In genomic region chr12:694734-695503, GRCh38 we compare ENCODE assay signal across 19 cellular contexts. TPM values are rescaled to one million over a fixed set of nuclear protein-coding genes. Genes with fewer than 3 reads are reported as not detected.
DNase-seq lines count a peak whose midpoint lies in the region; ATAC-seq, FAIRE-seq and TF ChIP-seq lines count a peak whose summit lies in the region.
"Had no signal": no experiment of that assay in that cellular context is flagged by ENCODE, and none has a peak within 500 bp of the region (broad histone marks: within the 10 kb centered on the region; RNA-seq: fewer than 3 reads in every experiment).

No MANE protein-coding gene starts in this region.

- CTCF ChIA-PET in HepG2 (lab: Yijun Ruan, JAX; ENCODE audit: low intra/inter-chr PET ratio, low total read pairs), result no interaction called here

- no peak for TF ChIP-seq RAD21 in HepG2 (CRISPR knock-in tag; IDR thresholded peaks at IDR 0.05)

- H3K9me3 ChIP-seq in HepG2 (ENCODE audit: low read length), result peaks cover 11% of the 10 kb centered on the region
- H3K9me3 ChIP-seq: pancreas had no signal

- H3K79me2 ChIP-seq in HepG2 (ENCODE audit: insufficient read depth, low read length), result no peaks in the 10 kb centered on the region

- no peaks in the 10 kb centered on the region for H3K36me3 ChIP-seq in HepG2 (replicated peaks in 1 of 2; ENCODE audit: control insufficient read depth in 1 of 2, insufficient read depth in 2 of 2, low read length in 2 of 2)
- H3K36me3 ChIP-seq: pancreas, spleen, upper lobe of right lung had no signal

- peaks cover 0 to 3% of the 10 kb centered on the region in 2 experiments; a peak in 3 of 5 replicates for H3K27me3 ChIP-seq in HepG2 (ENCODE audit: control insufficient read depth in 1 of 2, insufficient read depth in 2 of 2, low read length in 2 of 2)
- H3K27me3 ChIP-seq: pancreas, spleen, upper lobe of right lung had no signal

- FAIRE-seq in HepG2 (lab: Jason Lieb, UNC) (peak; percentile 93), D721Med (lab: Jason Lieb, UNC) (no peak)
- FAIRE-seq: A549, pancreas had no signal

- peak overlapping the region; percentile 10; the same call in 1 of the 2 replicates for H3K9ac ChIP-seq in HepG2 (ENCODE audit: insufficient read depth, low read depth, low read length)

- 77% methylated on average over 27 of the region's 27 CpGs for WGBS in HepG2 (ENCODE audit: low lambda C conversion rate)

- TF ChIP-seq POLR2A in HepG2 (IDR thresholded peaks at IDR 0.05; ENCODE audit: insufficient read depth in 1 of 2, low read depth in 2 of 2, low read length in 2 of 2), result no peak

- no peak for ATAC-seq in activated naive CD8-positive, alpha-beta T cell treated with anti-CD3 and anti-CD28 coated beads, Interleukin-2, amount 10 ng/mL, durations not matched to agents 7 days and 5 days (ENCODE audit: low read depth)
- no peak for ATAC-seq in activated naive CD8-positive, alpha-beta T cell treated with anti-CD3 and anti-CD28 coated beads, Interleukin-2, amount 50 U/mL, for 24 hours
- peak; percentile 87 for ATAC-seq in HepG2
- ATAC-seq: activated CD8-positive, alpha-beta T cell treated with anti-CD3 and anti-CD28 coated beads for 36 hours; pancreas; SK-N-SH treated with all-trans-retinoic acid at 6 μM for 48 hours; stimulated activated memory B cell treated with anti-CD40 and anti-IgM and Interleukin-4, amounts not matched to agents 10 μg/mL and 1 μg/mL and 100 μg/mL, for 72 hours; upper lobe of right lung had no signal

- peak; percentile 33 to 85; a peak in 3 of 4 replicates for TF ChIP-seq EP300 in HepG2 (IDR thresholded peaks at IDR 0.05; ENCODE audit: low read depth in 2 of 2, low read length in 2 of 2)
- 0 out of 2 replicates have a peak, but pooled peaks have one; percentile 40 for TF ChIP-seq EP300 in HepG2 (CRISPR knock-in tag; IDR thresholded peaks at IDR 0.05; ENCODE audit: borderline replicate concordance)

- peaks cover 15% of the 10 kb centered on the region for H3K9me3 Mint-ChIP-seq in activated naive CD8-positive, alpha-beta T cell treated with anti-CD3 and anti-CD28 coated beads, Interleukin-2, amount 10 ng/mL, durations not matched to agents 7 days and 5 days
- H3K9me3 Mint-ChIP-seq in activated naive CD8-positive, alpha-beta T cell treated with anti-CD3 and anti-CD28 coated beads, Interleukin-2, amount 50 U/mL, for 24 hours, result peaks cover 21% of the 10 kb centered on the region
- H3K9me3 Mint-ChIP-seq: stimulated activated memory B cell treated with anti-CD40 and anti-IgM and Interleukin-4, amounts not matched to agents 10 μg/mL and 1 μg/mL and 100 μg/mL, for 72 hours had no signal

- H3K4me3 Mint-ChIP-seq in activated naive CD8-positive, alpha-beta T cell treated with anti-CD3 and anti-CD28 coated beads, Interleukin-2, amount 10 ng/mL, durations not matched to agents 7 days and 5 days, result no peak overlapping the region
- H3K4me3 Mint-ChIP-seq in activated naive CD8-positive, alpha-beta T cell treated with anti-CD3 and anti-CD28 coated beads, Interleukin-2, amount 50 U/mL, for 24 hours, result no peak overlapping the region
- H3K4me3 Mint-ChIP-seq: activated CD8-positive, alpha-beta T cell treated with anti-CD3 and anti-CD28 coated beads for 36 hours; stimulated activated memory B cell treated with anti-CD40 and anti-IgM and Interleukin-4, amounts not matched to agents 10 μg/mL and 1 μg/mL and 100 μg/mL, for 72 hours had no signal

- peak overlapping the region; percentile 24 for H3K27ac ChIP-seq in angular gyrus (ENCODE audit: low read depth, low read length)
- peak overlapping the region; percentile 20 for H3K27ac ChIP-seq in HepG2 (ENCODE audit: extremely low read length, insufficient read depth, low read length)
- H3K27ac ChIP-seq: pancreas, upper lobe of right lung had no signal

- POLR2A ChIA-PET in activated naive CD8-positive, alpha-beta T cell treated with anti-CD3 and anti-CD28 coated beads, Interleukin-2, amount 10 ng/mL, durations not matched to agents 7 days and 5 days (lab: Charles Lee), result interaction anchor here (0.5 to 1.0 kb wide), 5 partner anchors 9 to 56 kb away, joined by 3 to 7 read pairs (median 5); no protein-coding TSS in a partner anchor
- POLR2A ChIA-PET in HepG2 (lab: Yijun Ruan, JAX), result interaction anchor here (0.6 kb wide), 1 partner anchor 750 kb away, joined by 3 read pairs; no protein-coding TSS in a partner anchor

- peaks cover 39% of the 10 kb centered on the region for H3K4me1 ChIP-seq in HepG2 (ENCODE audit: insufficient read depth, low read length)
- H3K4me1 ChIP-seq: A549, pancreas, upper lobe of right lung had no signal

- in situ Hi-C loops in HepG2 (cut with HindIII; ENCODE audit: extremely low pct_ligation_motif_present, low pct_unique_long_range_greater_than_20kb), result no loop called here

- no TSS peak for BruUV-seq in HepG2 (replicated peaks; lab: Mats Ljungman, UMichigan)

- H3K4me1 Mint-ChIP-seq in activated naive CD8-positive, alpha-beta T cell treated with anti-CD3 and anti-CD28 coated beads, Interleukin-2, amount 10 ng/mL, durations not matched to agents 7 days and 5 days, result peaks cover 24% of the 10 kb centered on the region
- peaks cover 21% of the 10 kb centered on the region for H3K4me1 Mint-ChIP-seq in activated naive CD8-positive, alpha-beta T cell treated with anti-CD3 and anti-CD28 coated beads, Interleukin-2, amount 50 U/mL, for 24 hours

- peak overlapping the region; percentile 2 for H3K27ac Mint-ChIP-seq in activated naive CD8-positive, alpha-beta T cell treated with anti-CD3 and anti-CD28 coated beads, Interleukin-2, amount 10 ng/mL, durations not matched to agents 7 days and 5 days
- no peak overlapping the region for H3K27ac Mint-ChIP-seq in activated naive CD8-positive, alpha-beta T cell treated with anti-CD3 and anti-CD28 coated beads, Interleukin-2, amount 50 U/mL, for 24 hours
- H3K27ac Mint-ChIP-seq: activated CD8-positive, alpha-beta T cell treated with anti-CD3 and anti-CD28 coated beads for 36 hours; stimulated activated memory B cell treated with anti-CD40 and anti-IgM and Interleukin-4, amounts not matched to agents 10 μg/mL and 1 μg/mL and 100 μg/mL, for 72 hours had no signal

- intact Hi-C loops in HepG2 (cut with micrococcal nuclease; ENCODE audit: unreplicated experiment), result no loop called here

- H3K27me3 Mint-ChIP-seq in activated naive CD8-positive, alpha-beta T cell treated with anti-CD3 and anti-CD28 coated beads, Interleukin-2, amount 10 ng/mL, durations not matched to agents 7 days and 5 days, result no peaks in the 10 kb centered on the region
- H3K27me3 Mint-ChIP-seq in activated naive CD8-positive, alpha-beta T cell treated with anti-CD3 and anti-CD28 coated beads, Interleukin-2, amount 50 U/mL, for 24 hours, result no peaks in the 10 kb centered on the region
- H3K27me3 Mint-ChIP-seq: activated CD8-positive, alpha-beta T cell treated with anti-CD3 and anti-CD28 coated beads for 36 hours; CD8-positive, alpha-beta memory T cell; stimulated activated memory B cell treated with anti-CD40 and anti-IgM and Interleukin-4, amounts not matched to agents 10 μg/mL and 1 μg/mL and 100 μg/mL, for 72 hours had no signal

- no peaks in the 10 kb centered on the region for H4K20me1 ChIP-seq in HepG2 (ENCODE audit: insufficient read depth, low read length)

- H2AFZ ChIP-seq in HepG2 (ENCODE audit: low read length), result no peak overlapping the region

- peak overlapping the region; percentile 70 for H3K4me2 ChIP-seq in HepG2 (ENCODE audit: low read depth, low read length)
- H3K4me2 ChIP-seq: A549 had no signal

- TF ChIP-seq CTCF in HepG2 (CRISPR knock-in tag; IDR thresholded peaks at IDR 0.05) (no peak), D721Med (IDR thresholded peaks at IDR 0.05; ENCODE audit: insufficient read depth, missing control alignments) (no peak)

- no peak for DNase-seq in activated naive CD8-positive, alpha-beta T cell treated with anti-CD3 and anti-CD28 coated beads, Interleukin-2, amount 10 ng/mL, durations not matched to agents 7 days and 5 days
- DNase-seq in activated naive CD8-positive, alpha-beta T cell treated with anti-CD3 and anti-CD28 coated beads, Interleukin-2, amount 50 U/mL, for 24 hours, result no peak
- peak; percentile 86 for DNase-seq in HepG2 (ENCODE audit: low spot score)
- DNase-seq in D721Med (ENCODE audit: insufficient read length, low spot score), result no peak
- no peak for DNase-seq in HPDE6-E6E7 (ENCODE audit: extremely low spot score)
- no peak for DNase-seq in NCI-H128 (lab: John Stamatoyannopoulos, UW; ENCODE audit: unreplicated experiment)
- DNase-seq in central memory CD4-positive, alpha-beta T cell, result no peak
- DNase-seq: activated CD8-positive, alpha-beta T cell treated with anti-CD3 and anti-CD28 coated beads for 36 hours; CD8-positive, alpha-beta memory T cell; HCEC 1CT; MM.1S; NCI-H2227 treated with DMSO at 0.1 percent for 48 hours; pancreas; spleen; upper lobe of right lung had no signal

- peak overlapping the region in 2 of 3 experiments; percentile 22 to 26; a peak in 3 of 6 replicates for H3K4me3 ChIP-seq in HepG2 (replicated peaks in 1 of 3; ENCODE audit: insufficient read depth in 1 of 3, low read depth in 2 of 3, low read length in 3 of 3)
- H3K4me3 ChIP-seq: A549, pancreas, spleen, upper lobe of right lung had no signal

- peaks cover 10% of the 10 kb centered on the region for H3K36me3 Mint-ChIP-seq in activated naive CD8-positive, alpha-beta T cell treated with anti-CD3 and anti-CD28 coated beads, Interleukin-2, amount 10 ng/mL, durations not matched to agents 7 days and 5 days
- H3K36me3 Mint-ChIP-seq in activated naive CD8-positive, alpha-beta T cell treated with anti-CD3 and anti-CD28 coated beads, Interleukin-2, amount 50 U/mL, for 24 hours (ENCODE audit: low read depth), result peaks cover 12% of the 10 kb centered on the region
- H3K36me3 Mint-ChIP-seq: CD8-positive, alpha-beta memory T cell had no signal

RNA-seq across cellular contexts. Expression of gene NINJ2, which starts 31.7 kb away (rescaled TPM):
- 1 to 10 TPM; 5.4 to 7.8 TPM for total RNA-seq in activated naive CD8-positive, alpha-beta T cell treated with anti-CD3 and anti-CD28 coated beads, Interleukin-2, amount 10 ng/mL, durations not matched to agents 7 days and 5 days
- 0.62 and 0.94 TPM in 2 replicates for total RNA-seq in HepG2 (2016; rRNA removed; fragmentation: Illumina TruSeq; extraction: Trizol)
- 0.51 TPM in 1 of 2 replicates, not detected in the other for total RNA-seq in HepG2 (2016; cell fraction: cytosol; rRNA removed; fragmentation: Illumina TruSeq; extraction: Trizol; ENCODE audit: low read depth)
- 0.34 and 0.56 TPM in 2 replicates for total RNA-seq in HepG2 (2016; cell fraction: insoluble cytoplasmic fraction; rRNA removed; fragmentation: Illumina TruSeq; extraction: Trizol)
- 0.31 and 0.34 TPM in 2 replicates for total RNA-seq in HepG2 (2016; cell fraction: membrane; rRNA removed; fragmentation: Illumina TruSeq; extraction: Trizol)
- 1.0 TPM in 1 of 2 replicates, not detected in the other for total RNA-seq in HepG2 (2016; cell fraction: nucleus; rRNA removed; fragmentation: Illumina TruSeq; extraction: Trizol)
- polyA plus RNA-seq in HepG2 (2011; rRNA removed), result 3.8 and 5.4 TPM in 2 replicates
- polyA plus RNA-seq in HepG2 (2011; cell fraction: cytosol; rRNA removed), result 5.5 and 5.9 TPM in 2 replicates
- 3.4 and 3.9 TPM in 2 replicates for polyA plus RNA-seq in HepG2 (2011; cell fraction: nucleus; rRNA removed)
- polyA plus RNA-seq in HepG2 (2012), result 4.9 and 6.3 TPM in 2 replicates
- 0.87 and 0.95 TPM in 2 replicates for polyA plus RNA-seq in HepG2 (2016; cell fraction: cytosol; fragmentation: Illumina TruSeq; extraction: Trizol; ENCODE audit: low read depth)
- polyA plus RNA-seq in HepG2 (2016; cell fraction: insoluble cytoplasmic fraction; fragmentation: Illumina TruSeq; extraction: Trizol; ENCODE audit: low read depth), result 0.94 and 1.3 TPM in 2 replicates
- polyA plus RNA-seq in HepG2 (2016; cell fraction: membrane; fragmentation: Illumina TruSeq; extraction: Trizol; ENCODE audit: low read depth), result 0.98 and 1.2 TPM in 2 replicates
- 0.83 TPM in 2 replicates for polyA plus RNA-seq in HepG2 (2016; cell fraction: nucleus; fragmentation: Illumina TruSeq; extraction: Trizol; ENCODE audit: insufficient read depth, low read depth)
- polyA minus RNA-seq in HepG2 (2011; rRNA and poly(A)+ RNA removed; ENCODE audit: low replicate concordance), result 7.4 and 19.5 TPM in 2 replicates
- polyA minus RNA-seq in HepG2 (2011; cell fraction: cytosol; rRNA and poly(A)+ RNA removed), result 1.1 and 2.0 TPM in 2 replicates
- 0.64 and 1.6 TPM in 2 replicates for polyA minus RNA-seq in HepG2 (2011; cell fraction: nucleus; rRNA and poly(A)+ RNA removed)

RNA-seq across cellular contexts. Expression of gene WNK1, which starts 57.5 kb away (rescaled TPM):
- total RNA-seq in activated naive CD8-positive, alpha-beta T cell treated with anti-CD3 and anti-CD28 coated beads, Interleukin-2, amount 10 ng/mL, durations not matched to agents 7 days and 5 days, result 100 to 1,000 TPM; 201 to 204 TPM
- total RNA-seq in HepG2 (2016; rRNA removed; fragmentation: Illumina TruSeq; extraction: Trizol), result 31.1 and 55.4 TPM in 2 replicates
- 6.9 and 7.5 TPM in 2 replicates for total RNA-seq in HepG2 (2016; cell fraction: cytosol; rRNA removed; fragmentation: Illumina TruSeq; extraction: Trizol; ENCODE audit: low read depth)
- total RNA-seq in HepG2 (2016; cell fraction: insoluble cytoplasmic fraction; rRNA removed; fragmentation: Illumina TruSeq; extraction: Trizol), result 30.0 and 49.7 TPM in 2 replicates
- total RNA-seq in HepG2 (2016; cell fraction: membrane; rRNA removed; fragmentation: Illumina TruSeq; extraction: Trizol), result 13.9 and 14.6 TPM in 2 replicates
- 64.2 and 67.8 TPM in 2 replicates for total RNA-seq in HepG2 (2016; cell fraction: nucleus; rRNA removed; fragmentation: Illumina TruSeq; extraction: Trizol)
- 54.8 and 63.6 TPM in 2 replicates for polyA plus RNA-seq in HepG2 (2011; rRNA removed)
- 42.4 and 52.8 TPM in 2 replicates for polyA plus RNA-seq in HepG2 (2011; cell fraction: cytosol; rRNA removed)
- 73.1 and 75.6 TPM in 2 replicates for polyA plus RNA-seq in HepG2 (2011; cell fraction: nucleus; rRNA removed)
- 62.3 and 73.2 TPM in 2 replicates for polyA plus RNA-seq in HepG2 (2012)
- 0.92 and 0.94 TPM in 2 replicates for polyA plus RNA-seq in HepG2 (2016; cell fraction: cytosol; fragmentation: Illumina TruSeq; extraction: Trizol; ENCODE audit: low read depth)
- polyA plus RNA-seq in HepG2 (2016; cell fraction: insoluble cytoplasmic fraction; fragmentation: Illumina TruSeq; extraction: Trizol; ENCODE audit: low read depth), result 35.7 and 39.9 TPM in 2 replicates
- 2.2 and 4.7 TPM in 2 replicates for polyA plus RNA-seq in HepG2 (2016; cell fraction: membrane; fragmentation: Illumina TruSeq; extraction: Trizol; ENCODE audit: low read depth)
- 39.9 and 51.6 TPM in 2 replicates for polyA plus RNA-seq in HepG2 (2016; cell fraction: nucleus; fragmentation: Illumina TruSeq; extraction: Trizol; ENCODE audit: insufficient read depth, low read depth)
- polyA minus RNA-seq in HepG2 (2011; rRNA and poly(A)+ RNA removed; ENCODE audit: low replicate concordance), result 231 and 292 TPM in 2 replicates
- 157 and 213 TPM in 2 replicates for polyA minus RNA-seq in HepG2 (2011; cell fraction: cytosol; rRNA and poly(A)+ RNA removed)
- polyA minus RNA-seq in HepG2 (2011; cell fraction: nucleus; rRNA and poly(A)+ RNA removed), result 269 and 312 TPM in 2 replicates
